ENCODE assay signal across 24 cellular contexts in genomic region chr2:52340185-52340584, GRCh38.
DNase-seq lines count a peak whose midpoint lies in the region; ATAC-seq, FAIRE-seq and TF ChIP-seq lines count a peak whose summit lies in the region.
"Had no signal": no experiment of that assay in that cellular context is flagged by ENCODE, and none has a peak within 500 bp of the region (broad histone marks: within the 10 kb centered on the region; RNA-seq: fewer than 3 reads in every experiment).

No MANE protein-coding gene starts in this region.

- no peak for FAIRE-seq in HepG2 (lab: Jason Lieb, UNC)

- ATAC-seq in GM23338 (peak; percentile 52; the same call in 2 of the 3 replicates), HepG2 (no peak)

- TF ChIP-seq CTCF in GM23338 (conservative IDR thresholded peaks at IDR 0.05; ENCODE audit: low read depth in 2 of 2) (peak in 1 of 2 experiments; percentile 50; a peak in 2 of 4 replicates), WERI-Rb-1 (IDR thresholded peaks at IDR 0.05; ENCODE audit: low read depth, low read length) (0 out of 2 replicates have a peak, but pooled peaks have one; percentile 1), glutamatergic neuron (IDR thresholded peaks at IDR 0.05; ENCODE audit: partially characterized antibody, unreplicated experiment) (no peak), nephron (IDR thresholded peaks at IDR 0.05; ENCODE audit: unreplicated experiment in 3 of 3) (no peak), HepG2 (CRISPR knock-in tag; IDR thresholded peaks at IDR 0.05) (no peak)

- H3K4me3 ChIP-seq in GM23338 = no peak overlapping the region
- H3K4me3 ChIP-seq in WERI-Rb-1 (ENCODE audit: low read depth, low read length) = no peak overlapping the region
- H3K4me3 ChIP-seq in HepG2 (replicated peaks in 1 of 3; ENCODE audit: insufficient read depth in 1 of 3, low read depth in 2 of 3, low read length in 3 of 3) = no peak overlapping the region
- H3K4me3 ChIP-seq: coronary artery, spleen, stomach, transverse colon had no signal

- H3K27me3 Mint-ChIP-seq in GM23338 (ENCODE audit: insufficient read depth, low read depth, poor library complexity) (peaks cover 2% of the 10 kb centered on the region), glutamatergic neuron (ENCODE audit: unreplicated experiment) (no peaks in the 10 kb centered on the region), nephron (ENCODE audit: low read depth) (no peaks in the 10 kb centered on the region)
- H3K27me3 Mint-ChIP-seq: activated naive CD8-positive, alpha-beta T cell treated with anti-CD3 and anti-CD28 coated beads for 36 hours; CD4-positive, alpha-beta memory T cell had no signal

- no peak overlapping the region for H3K4me2 ChIP-seq in GM23338
- no peak overlapping the region for H3K4me2 ChIP-seq in HepG2 (ENCODE audit: low read depth, low read length)

- H3K27ac ChIP-seq in GM23338 (ENCODE audit: low read depth) = peak overlapping the region; percentile 24; the same call in 1 of the 2 replicates
- no peak overlapping the region for H3K27ac ChIP-seq in WERI-Rb-1
- no peak overlapping the region for H3K27ac ChIP-seq in HepG2 (ENCODE audit: extremely low read length, insufficient read depth, low read length)
- H3K27ac ChIP-seq: coronary artery, neutrophil, spleen, stomach, transverse colon had no signal

- 0% methylated on average over 1 of the region's 1 CpG for WGBS in HepG2 (ENCODE audit: low lambda C conversion rate)

- H3K27ac Mint-ChIP-seq in GM23338 (peak overlapping the region; percentile 84), glutamatergic neuron (ENCODE audit: unreplicated experiment) (peak overlapping the region; percentile 76), nephron (peak overlapping the region in 2 of 3 experiments; percentile 17 to 35)
- H3K27ac Mint-ChIP-seq: activated naive CD8-positive, alpha-beta T cell treated with anti-CD3 and anti-CD28 coated beads for 36 hours; activated T-helper 1 cell treated with anti-CD3 and anti-CD28 coated beads, Interleukin-12 subunit alpha, Interleukin-12 subunit beta, Interleukin-2, Interleukin-4 antibody, amounts not matched to agents 30 ng/mL and 10 ng/mL and 1 ng/mL, durations not matched to agents 14 hours and 24 hours and 36 hours; CD4-positive, alpha-beta memory T cell; mesothelial cell of epicardium had no signal

- H3K9me3 Mint-ChIP-seq in GM23338 (no peaks in the 10 kb centered on the region), glutamatergic neuron (ENCODE audit: unreplicated experiment) (no peaks in the 10 kb centered on the region), nephron (no peaks in the 10 kb centered on the region)
- H3K9me3 Mint-ChIP-seq: activated T-helper 1 cell treated with anti-CD3 and anti-CD28 coated beads, Interleukin-12 subunit alpha, Interleukin-12 subunit beta, Interleukin-2, Interleukin-4 antibody, amounts not matched to agents 30 ng/mL and 10 ng/mL and 1 ng/mL, durations not matched to agents 14 hours and 24 hours and 36 hours; mesothelial cell of epicardium had no signal

- DNase-seq in GM23338 (ENCODE audit: low spot score) (peak; percentile 17), WERI-Rb-1 (no peak), glutamatergic neuron (peak; percentile 22), mucosa of gallbladder (ENCODE audit: low spot score) (no peak), DMS153 (lab: John Stamatoyannopoulos, UW) (no peak), mesenteric fat pad (ENCODE audit: low spot score) (no peak), HepG2 (ENCODE audit: low spot score) (no peak)
- DNase-seq: activated CD4-positive, alpha-beta T cell treated with anti-CD3 and anti-CD28 coated beads for 4 hours; activated naive CD8-positive, alpha-beta T cell treated with anti-CD3 and anti-CD28 coated beads for 36 hours; CD4-positive, alpha-beta memory T cell; H7; hippocampal formation; NCI-H1092 treated with DMSO at 0.1 percent for 48 hours; NCI-H2081; NCI-H510A; spleen; stimulated activated CD4-positive, alpha-beta T cell treated with anti-CD3 and anti-CD28 coated beads, Interleukin-4, amount 100 ng/mL, for 4 hours; stomach; transverse colon had no signal

- no peaks in the 10 kb centered on the region for H3K9me2 ChIP-seq in GM23338 (ENCODE audit: insufficient read depth)

- H3K79me2 ChIP-seq in GM23338 (replicated peaks; ENCODE audit: insufficient read depth) (no peaks in the 10 kb centered on the region), HepG2 (ENCODE audit: insufficient read depth, low read length) (no peaks in the 10 kb centered on the region)

- TF ChIP-seq RAD21 in HepG2 (CRISPR knock-in tag; IDR thresholded peaks at IDR 0.05) = no peak

- H3K4me3 Mint-ChIP-seq in GM23338 (no peak overlapping the region), glutamatergic neuron (ENCODE audit: unreplicated experiment) (no peak overlapping the region), nephron (no peak overlapping the region)
- H3K4me3 Mint-ChIP-seq: activated naive CD8-positive, alpha-beta T cell treated with anti-CD3 and anti-CD28 coated beads for 36 hours; activated T-helper 1 cell treated with anti-CD3 and anti-CD28 coated beads, Interleukin-12 subunit alpha, Interleukin-12 subunit beta, Interleukin-2, Interleukin-4 antibody, amounts not matched to agents 30 ng/mL and 10 ng/mL and 1 ng/mL, durations not matched to agents 14 hours and 24 hours and 36 hours; CD4-positive, alpha-beta memory T cell; mesothelial cell of epicardium had no signal

- TF ChIP-seq EP300 in HepG2 (IDR thresholded peaks at IDR 0.05; ENCODE audit: low read depth in 2 of 2, low read length in 2 of 2) (no peak), HepG2 (CRISPR knock-in tag; IDR thresholded peaks at IDR 0.05; ENCODE audit: borderline replicate concordance) (no peak)

- TF ChIP-seq POLR2A in HepG2 (IDR thresholded peaks at IDR 0.05; ENCODE audit: insufficient read depth in 1 of 2, low read depth in 2 of 2, low read length in 2 of 2) = no peak

- H3F3A ChIP-seq in GM23338 (replicated peaks; ENCODE audit: low read depth) = no peaks in the 10 kb centered on the region

- H2AFZ ChIP-seq in GM23338 (peak overlapping the region; percentile 74; the same call in 1 of the 2 replicates), HepG2 (ENCODE audit: low read length) (no peak overlapping the region)

- in situ Hi-C loops in HepG2 (cut with HindIII; ENCODE audit: extremely low pct_ligation_motif_present, low pct_unique_long_range_greater_than_20kb) = no loop called here

- H3K27me3 ChIP-seq in GM23338 (ENCODE audit: insufficient read depth) = no peaks in the 10 kb centered on the region
- H3K27me3 ChIP-seq in WERI-Rb-1 (ENCODE audit: insufficient read depth, low read depth, severe bottlenecking) = no peaks in the 10 kb centered on the region
- H3K27me3 ChIP-seq in HepG2 (ENCODE audit: control insufficient read depth in 1 of 2, insufficient read depth in 2 of 2, low read length in 2 of 2) = no peaks in the 10 kb centered on the region
- H3K27me3 ChIP-seq: neutrophil, spleen, stomach, transverse colon had no signal

- H3K9ac ChIP-seq in HepG2 (ENCODE audit: insufficient read depth, low read depth, low read length) = no peak overlapping the region

- intact Hi-C loops in HepG2 (cut with micrococcal nuclease; ENCODE audit: unreplicated experiment) = no loop called here

- H4K20me1 ChIP-seq in GM23338 (replicated peaks; ENCODE audit: insufficient read depth) (no peaks in the 10 kb centered on the region), HepG2 (ENCODE audit: insufficient read depth, low read length) (no peaks in the 10 kb centered on the region)

- H3K36me3 Mint-ChIP-seq in GM23338 (ENCODE audit: low read depth) (no peaks in the 10 kb centered on the region), glutamatergic neuron (ENCODE audit: unreplicated experiment) (no peaks in the 10 kb centered on the region), nephron (ENCODE audit: low read depth) (no peaks in the 10 kb centered on the region)
- H3K36me3 Mint-ChIP-seq: activated naive CD8-positive, alpha-beta T cell treated with anti-CD3 and anti-CD28 coated beads for 36 hours; CD4-positive, alpha-beta memory T cell; mesothelial cell of epicardium had no signal

- H3K4me1 ChIP-seq in GM23338 (ENCODE audit: insufficient read depth) (peaks cover 69% of the 10 kb centered on the region), HepG2 (ENCODE audit: insufficient read depth, low read length) (no peaks in the 10 kb centered on the region)
- H3K4me1 ChIP-seq: spleen, stomach, transverse colon had no signal

- BruUV-seq in HepG2 (replicated peaks; lab: Mats Ljungman, UMichigan) = no TSS peak

- peaks cover 65% of the 10 kb centered on the region for H3K4me1 Mint-ChIP-seq in GM23338
- H3K4me1 Mint-ChIP-seq in glutamatergic neuron (ENCODE audit: low read depth, unreplicated experiment) = peaks cover 10% of the 10 kb centered on the region
- H3K4me1 Mint-ChIP-seq in nephron = peaks cover 7% of the 10 kb centered on the region
- H3K4me1 Mint-ChIP-seq: activated naive CD8-positive, alpha-beta T cell treated with anti-CD3 and anti-CD28 coated beads for 36 hours; CD4-positive, alpha-beta memory T cell had no signal

- H3K36me3 ChIP-seq in GM23338 (ENCODE audit: insufficient read depth) (no peaks in the 10 kb centered on the region), WERI-Rb-1 (no peaks in the 10 kb centered on the region), HepG2 (replicated peaks in 1 of 2; ENCODE audit: control insufficient read depth in 1 of 2, insufficient read depth in 2 of 2, low read length in 2 of 2) (no peaks in the 10 kb centered on the region)
- H3K36me3 ChIP-seq: neutrophil, spleen, stomach, transverse colon had no signal

- CTCF ChIA-PET in HepG2 (lab: Yijun Ruan, JAX; ENCODE audit: low intra/inter-chr PET ratio, low total read pairs) = no interaction called here

- POLR2A ChIA-PET in HepG2 (lab: Yijun Ruan, JAX) = no interaction called here

- H3K9me3 ChIP-seq in WERI-Rb-1 (ENCODE audit: severe bottlenecking) (no peaks in the 10 kb centered on the region), HepG2 (ENCODE audit: low read length) (peaks cover 64% of the 10 kb centered on the region)
- H3K9me3 ChIP-seq: neutrophil, stomach, transverse colon had no signal

TF ChIP-seq in GM23338, 12 proteins besides CTCF, POLR2A, EP300 and RAD21 (continues in another document):
- TF ChIP-seq POLR2AphosphoS5 (IDR thresholded peaks at IDR 0.05; ENCODE audit: low read depth) (no peak), EZH2 (IDR thresholded peaks at IDR 0.05; ENCODE audit: low read depth, unreplicated experiment) (no peak)

TF ChIP-seq in HepG2, 621 proteins besides CTCF, POLR2A, EP300 and RAD21 (continues in another document):
- no peak for TF ChIP-seq ZSCAN21 (CRISPR knock-in tag; IDR thresholded peaks at IDR 0.05; ENCODE audit: borderline replicate concordance)
- TF ChIP-seq ZNF777 (CRISPR knock-in tag; IDR thresholded peaks at IDR 0.05) = no peak
- TF ChIP-seq GLI4 (CRISPR knock-in tag; IDR thresholded peaks at IDR 0.05; ENCODE audit: borderline replicate concordance) = no peak
- TF ChIP-seq IKZF4 (CRISPR knock-in tag; IDR thresholded peaks at IDR 0.05; ENCODE audit: borderline replicate concordance, low read depth, not compliant biosample characterization) = no peak

Comparison
In these comparisons a context has a peak if more than half of its experiments do, and no peak if none do; other contexts are left out.
1. DNase-seq: peak in GM23338 (single experiment) and glutamatergic neuron (single experiment); none in WERI-Rb-1 (single experiment), mucosa of gallbladder (single experiment), DMS153 (single experiment), mesenteric fat pad (single experiment) and HepG2 (single experiment).
2. H3K27ac Mint-ChIP-seq: peak in every context shown above with its lines; median percentile 84 in GM23338; 76 in glutamatergic neuron; 26 in nephron.